ENCODE assay signal across 28 cellular contexts in genomic region chr7:19403691-19404090, GRCh38.
"Had no signal": no experiment of that assay in that cellular context is flagged by ENCODE, and none has a peak within 500 bp of the region (broad histone marks: within the 10 kb centered on the region; RNA-seq: fewer than 3 reads in every experiment).

No MANE protein-coding gene starts in this region.

- ATAC-seq: activated CD4-positive, alpha-beta T cell treated with anti-CD3 and anti-CD28 coated beads for 36 hours; activated CD8-positive, alpha-beta T cell treated with anti-CD3 and anti-CD28 coated beads, Interleukin-2, amount 10 ng/mL, durations not matched to agents 7 days and 5 days; activated naive CD4-positive, alpha-beta T cell treated with anti-CD3 and anti-CD28 coated beads, Interleukin-2, amount 50 U/mL, for 72 hours; activated naive CD8-positive, alpha-beta T cell treated with anti-CD3 and anti-CD28 coated beads, Interleukin-2, amount 50 U/mL, for 24 hours; body of pancreas; Right ventricle myocardium inferior had no signal

- H3K9ac ChIP-seq: KMS-11, SK-N-SH had no signal

- H3K4me3 ChIP-seq: ascending aorta, body of pancreas, MG63 had no signal

- H3K36me3 Mint-ChIP-seq: activated naive CD4-positive, alpha-beta T cell treated with anti-CD3 and anti-CD28 coated beads, Interleukin-2, amount 50 U/mL, for 72 hours had no signal

- H3K27me3 ChIP-seq: ascending aorta, body of pancreas, MG63 had no signal

- H3K4me1 ChIP-seq: ascending aorta, body of pancreas had no signal

- H3K27ac ChIP-seq: ascending aorta, body of pancreas, KMS-11, WERI-Rb-1 had no signal

- H3K4me1 Mint-ChIP-seq: activated CD4-positive, alpha-beta T cell treated with anti-CD3 and anti-CD28 coated beads for 36 hours; activated naive CD8-positive, alpha-beta T cell treated with anti-CD3 and anti-CD28 coated beads, Interleukin-2, amount 50 U/mL, for 24 hours had no signal

- DNase-seq: activated CD4-positive, alpha-beta T cell treated with anti-CD3 and anti-CD28 coated beads for 36 hours; activated CD4-positive, alpha-beta T cell treated with anti-CD3 and anti-CD28 coated beads, Interleukin-2, amount 50 U/mL, for 1 hour; activated CD8-positive, alpha-beta memory T cell treated with anti-CD3 and anti-CD28 coated beads, Interleukin-2, amount 50 U/mL, for 48 hours; activated CD8-positive, alpha-beta T cell treated with anti-CD3 and anti-CD28 coated beads, Interleukin-2, amount 10 ng/mL, durations not matched to agents 7 days and 5 days; activated naive CD8-positive, alpha-beta T cell treated with anti-CD3 and anti-CD28 coated beads, Interleukin-2, amount 50 U/mL, for 24 hours; activated T-cell treated with anti-CD3 and anti-CD28 coated beads, Interleukin-2, amount 50 U/mL, for 1 hour; amniotic stem cell; body of pancreas; MG63; MV-4-11; NCI-H1092 treated with DMSO at 0.1 percent for 48 hours; NCI-H1417 treated with DMSO at 0.1 percent for 48 hours; NCI-H1694; NCI-H2029; NCI-H2107; NCI-H345; NCI-H510A; NCI-H526 treated with DMSO at 0.1 percent for 48 hours; NCI-H82; NK-92 treated with Interleukin-12 subunit alpha and Interleukin-12 subunit beta, amount 100 ng/mL, for 24 hours; OCI-M1; SK-N-SH; T-helper 1 cell; WERI-Rb-1 had no signal

- H3K27me3 Mint-ChIP-seq: activated CD4-positive, alpha-beta T cell treated with anti-CD3 and anti-CD28 coated beads for 36 hours; activated naive CD8-positive, alpha-beta T cell treated with anti-CD3 and anti-CD28 coated beads, Interleukin-2, amount 50 U/mL, for 24 hours had no signal

- H3K4me3 Mint-ChIP-seq: activated CD4-positive, alpha-beta T cell treated with anti-CD3 and anti-CD28 coated beads for 36 hours; activated CD8-positive, alpha-beta T cell treated with anti-CD3 and anti-CD28 coated beads, Interleukin-2, amount 10 ng/mL, durations not matched to agents 7 days and 5 days; activated naive CD8-positive, alpha-beta T cell treated with anti-CD3 and anti-CD28 coated beads, Interleukin-2, amount 50 U/mL, for 24 hours had no signal

- H3K27ac Mint-ChIP-seq: activated CD4-positive, alpha-beta T cell treated with anti-CD3 and anti-CD28 coated beads for 36 hours; activated CD8-positive, alpha-beta T cell treated with anti-CD3 and anti-CD28 coated beads, Interleukin-2, amount 10 ng/mL, durations not matched to agents 7 days and 5 days; activated naive CD4-positive, alpha-beta T cell treated with anti-CD3 and anti-CD28 coated beads, Interleukin-2, amount 50 U/mL, for 72 hours; activated naive CD8-positive, alpha-beta T cell treated with anti-CD3 and anti-CD28 coated beads, Interleukin-2, amount 50 U/mL, for 24 hours had no signal

- H3K9me3 ChIP-seq: ascending aorta, body of pancreas, MG63, SK-N-SH had no signal

- H3K36me3 ChIP-seq: ascending aorta, MG63, WERI-Rb-1 had no signal
